Comparison of ENCODE assay signal across 2 cellular contexts in the genomic region with DNA sequence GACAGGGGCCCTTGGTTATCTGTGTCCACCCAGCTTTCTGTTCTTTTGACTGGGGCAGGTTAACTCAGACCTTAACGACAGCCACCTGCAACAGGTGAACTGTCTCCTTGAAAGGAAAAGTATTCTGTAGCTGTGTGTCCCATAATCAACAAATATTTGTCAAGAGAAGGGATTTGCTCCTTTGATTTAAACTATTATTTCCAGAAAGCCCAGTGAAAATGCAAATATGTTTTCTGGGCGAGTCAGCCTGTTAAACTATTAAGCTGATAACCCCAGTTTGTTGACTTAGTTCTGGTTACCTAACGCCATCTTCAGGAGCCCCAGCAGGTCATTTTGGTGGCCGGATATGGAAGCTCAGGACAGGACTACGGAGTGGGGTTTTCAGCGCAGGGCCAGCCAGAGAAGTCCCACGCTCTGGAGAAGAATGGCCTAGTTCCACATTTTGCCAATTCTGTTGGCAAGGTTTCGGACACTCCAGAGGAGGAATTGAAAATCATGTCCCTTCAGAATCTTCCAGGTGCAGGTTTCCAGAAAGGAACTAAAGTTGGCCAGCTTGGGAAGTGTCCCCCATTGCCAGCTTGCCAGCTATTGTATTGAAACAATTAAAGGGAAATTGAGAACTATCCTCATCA.
TF ChIP-seq lines count a peak whose summit lies in the region.

No MANE protein-coding gene starts in this region.

TF ChIP-seq in HCT116, 20 proteins besides CTCF, POLR2A, EP300 and RAD21 (continued from another document):
- TF ChIP-seq CBX3 (IDR thresholded peaks at IDR 0.05; ENCODE audit: low read depth), result no peak
- no peak for TF ChIP-seq EZH2phosphoT487 (IDR thresholded peaks at IDR 0.05; ENCODE audit: borderline replicate concordance)
- no peak for TF ChIP-seq REST (IDR thresholded peaks at IDR 0.05; ENCODE audit: low read depth)
- no peak for TF ChIP-seq EGR1 (IDR thresholded peaks at IDR 0.05; ENCODE audit: low read depth)
- TF ChIP-seq SIN3A (IDR thresholded peaks at IDR 0.05; ENCODE audit: low read depth), result no peak

TF ChIP-seq in HepG2, 621 proteins besides CTCF, POLR2A, EP300 and RAD21 (continued from another document):
- TF ChIP-seq ZNF136 (CRISPR knock-in tag; IDR thresholded peaks at IDR 0.05; ENCODE audit: low read depth) (no peak), NFRKB (IDR thresholded peaks at IDR 0.05) (no peak), ZNF382 (CRISPR knock-in tag; IDR thresholded peaks at IDR 0.05; ENCODE audit: borderline replicate concordance) (no peak), MTF1 (CRISPR knock-in tag; IDR thresholded peaks at IDR 0.05) (no peak), JUN (CRISPR knock-in tag; IDR thresholded peaks at IDR 0.05) (no peak), GTF3A (CRISPR knock-in tag; conservative IDR thresholded peaks at IDR 0.05) (no peak), RBAK (CRISPR knock-in tag; IDR thresholded peaks at IDR 0.05) (no peak), STAT6 (CRISPR knock-in tag; IDR thresholded peaks at IDR 0.05; ENCODE audit: borderline replicate concordance) (no peak)
